In the genomic region with DNA sequence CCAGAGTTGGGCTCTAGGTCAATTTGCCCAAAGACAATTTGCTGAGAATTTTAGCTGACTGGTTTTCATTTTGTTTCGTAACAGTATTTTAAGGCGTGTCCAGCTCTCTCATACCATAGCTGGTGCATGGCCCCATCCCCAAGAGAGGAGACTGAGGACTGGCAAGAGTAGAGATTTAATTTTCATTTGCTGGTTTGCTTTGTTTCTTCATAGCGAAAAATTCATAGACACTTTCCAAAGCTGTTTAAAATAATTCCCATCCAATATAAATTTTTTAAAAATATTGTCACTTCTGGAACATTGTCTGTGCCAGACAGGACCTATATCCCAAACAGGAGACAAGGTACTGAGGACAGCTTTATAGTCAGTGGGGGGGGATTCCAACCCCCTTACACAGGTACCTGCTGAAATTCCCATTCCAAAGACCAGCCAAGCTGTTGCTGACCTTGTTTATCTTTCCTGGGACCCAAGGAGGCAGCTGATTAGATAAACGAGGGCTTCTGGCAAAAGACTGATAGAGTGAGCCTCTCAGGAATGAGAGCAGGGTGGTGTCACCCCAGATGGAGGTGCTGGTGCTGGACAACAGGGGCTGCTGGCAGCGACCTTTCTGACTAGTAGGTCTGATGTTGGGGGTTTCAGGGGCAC, we compare ENCODE assay signal across 18 cellular contexts. TPM values are rescaled to one million over a fixed set of nuclear protein-coding genes. Genes with fewer than 3 reads are reported as not detected.
DNase-seq lines count a peak whose midpoint lies in the region; ATAC-seq and TF ChIP-seq lines count a peak whose summit lies in the region.
"Had no signal": no experiment of that assay in that cellular context is flagged by ENCODE, and none has a peak within 500 bp of the region (broad histone marks: within the 10 kb centered on the region; RNA-seq: fewer than 3 reads in every experiment).

No MANE protein-coding gene starts in this region.

- peak overlapping the region; percentile 87 to 95 for H3K27ac ChIP-seq in right atrium auricular region
- H3K27ac ChIP-seq in suprapubic skin, result peak overlapping the region; percentile 80
- H3K27ac ChIP-seq: neural progenitor cell, WERI-Rb-1 had no signal

- H3K27me3 Mint-ChIP-seq in chondrocyte (ENCODE audit: low read depth), result no peaks in the 10 kb centered on the region

- no peaks in the 10 kb centered on the region for H3K36me3 Mint-ChIP-seq in chondrocyte (ENCODE audit: low read depth)
- H3K36me3 Mint-ChIP-seq: neural progenitor cell had no signal

- no peaks in the 10 kb centered on the region for H3K9me3 Mint-ChIP-seq in chondrocyte (ENCODE audit: low read depth)
- H3K9me3 Mint-ChIP-seq: activated T-helper 1 cell treated with anti-CD3 and anti-CD28 coated beads, Interleukin-12 subunit alpha, Interleukin-12 subunit beta, Interleukin-2, Interleukin-4 antibody, amounts not matched to agents 30 ng/mL and 10 ng/mL and 1 ng/mL, durations not matched to agents 14 hours and 24 hours and 36 hours; immature natural killer cell; neural progenitor cell had no signal

- no peaks in the 10 kb centered on the region for H3K9me3 ChIP-seq in right atrium auricular region
- H3K9me3 ChIP-seq in suprapubic skin, result no peaks in the 10 kb centered on the region
- H3K9me3 ChIP-seq: adrenal gland had no signal

- WGBS in suprapubic skin, result 69% methylated on average over 5 of the region's 5 CpGs

- H3K4me1 ChIP-seq in right atrium auricular region, result peaks cover 3 to 57% of the 10 kb centered on the region in 2 donors
- peaks cover 56% of the 10 kb centered on the region for H3K4me1 ChIP-seq in suprapubic skin

- H3K27ac Mint-ChIP-seq in chondrocyte (ENCODE audit: unreplicated experiment), result peak overlapping the region; percentile 15
- H3K27ac Mint-ChIP-seq: activated CD8-positive, alpha-beta T cell treated with anti-CD3 and anti-CD28 coated beads, Interleukin-2, amount 10 ng/mL, durations not matched to agents 7 days and 5 days; activated T-helper 1 cell treated with anti-CD3 and anti-CD28 coated beads, Interleukin-12 subunit alpha, Interleukin-12 subunit beta, Interleukin-2, Interleukin-4 antibody, amounts not matched to agents 30 ng/mL and 10 ng/mL and 1 ng/mL, durations not matched to agents 14 hours and 24 hours and 36 hours; neural progenitor cell had no signal

- TF ChIP-seq POLR2A in suprapubic skin (IDR thresholded peaks at IDR 0.05), result no peak

- no peak overlapping the region for H3K4me3 Mint-ChIP-seq in chondrocyte (ENCODE audit: unreplicated experiment)
- H3K4me3 Mint-ChIP-seq: activated CD8-positive, alpha-beta T cell treated with anti-CD3 and anti-CD28 coated beads, Interleukin-2, amount 10 ng/mL, durations not matched to agents 7 days and 5 days; activated T-helper 1 cell treated with anti-CD3 and anti-CD28 coated beads, Interleukin-12 subunit alpha, Interleukin-12 subunit beta, Interleukin-2, Interleukin-4 antibody, amounts not matched to agents 30 ng/mL and 10 ng/mL and 1 ng/mL, durations not matched to agents 14 hours and 24 hours and 36 hours; immature natural killer cell; neural progenitor cell had no signal

- H3K36me3 ChIP-seq in right atrium auricular region (no peaks in the 10 kb centered on the region), suprapubic skin (no peaks in the 10 kb centered on the region)
- H3K36me3 ChIP-seq: adrenal gland, neural progenitor cell, WERI-Rb-1 had no signal

- peaks cover 50% of the 10 kb centered on the region for H3K4me1 Mint-ChIP-seq in chondrocyte (ENCODE audit: low read depth)
- H3K4me1 Mint-ChIP-seq: immature natural killer cell had no signal

- TF ChIP-seq CTCF in chondrocyte (IDR thresholded peaks at IDR 0.05), result no peak
- no peak for TF ChIP-seq CTCF in right atrium auricular region (IDR thresholded peaks at IDR 0.05)
- TF ChIP-seq CTCF in suprapubic skin (IDR thresholded peaks at IDR 0.05), result no peak

- no peak for TF ChIP-seq EP300 in suprapubic skin (IDR thresholded peaks at IDR 0.05)

- H3K27me3 ChIP-seq in right atrium auricular region (no peaks in the 10 kb centered on the region), suprapubic skin (no peaks in the 10 kb centered on the region)
- H3K27me3 ChIP-seq: adrenal gland, neural progenitor cell had no signal

- ATAC-seq in HG03196 (IDR thresholded peaks at IDR 0.05; ENCODE audit: unreplicated experiment) (no peak), GM18502 (IDR thresholded peaks at IDR 0.05; ENCODE audit: poor library complexity, unreplicated experiment) (no peak)
- ATAC-seq: activated CD8-positive, alpha-beta T cell treated with anti-CD3 and anti-CD28 coated beads, Interleukin-2, amount 10 ng/mL, durations not matched to agents 7 days and 5 days; HCT116 had no signal

- no peak overlapping the region for H3K4me3 ChIP-seq in right atrium auricular region
- no peak overlapping the region for H3K4me3 ChIP-seq in suprapubic skin
- H3K4me3 ChIP-seq: adrenal gland, neural progenitor cell had no signal

- DNase-seq in NCI-H226 (peak; percentile 52), chondrocyte (ENCODE audit: low spot score) (no peak), right atrium auricular region (ENCODE audit: low spot score) (no peak), suprapubic skin (ENCODE audit: low spot score in 2 of 2) (no peak), nucleus accumbens (lab: John Stamatoyannopoulos, UW) (no peak), DMS53 treated with DMSO at 0.1 percent for 48 hours (lab: John Stamatoyannopoulos, UW; ENCODE audit: unreplicated experiment) (no peak)
- DNase-seq: activated CD8-positive, alpha-beta T cell treated with anti-CD3 and anti-CD28 coated beads, Interleukin-2, amount 10 ng/mL, durations not matched to agents 7 days and 5 days; immature natural killer cell; NCI-H187 treated with DMSO at 0.1 percent for 48 hours; stimulated activated CD4-positive, alpha-beta T cell treated with anti-CD3 and anti-CD28 coated beads, Interleukin-1b, Interleukin-23, amount 100 ng/mL, for 48 hours; SW 1271; WERI-Rb-1 had no signal

RNA-seq across cellular contexts. Expression of a gene that starts 6.8 kb away (rescaled TPM):
- total RNA-seq in chondrocyte (26.7 to 39.7 TPM (median 39.0 TPM) in 3 replicates), right atrium auricular region (10 to 100 TPM; 42.8 to 55.8 TPM), suprapubic skin (10 to 100 TPM; 17.3 to 21.3 (median 19.8) TPM)
- total RNA-seq: activated CD8-positive, alpha-beta T cell treated with anti-CD3 and anti-CD28 coated beads, Interleukin-2, amount 10 ng/mL, durations not matched to agents 7 days and 5 days; activated T-helper 1 cell treated with anti-CD3 and anti-CD28 coated beads, Interleukin-12 subunit alpha, Interleukin-12 subunit beta, Interleukin-2, Interleukin-4 antibody, amounts not matched to agents 30 ng/mL and 10 ng/mL and 1 ng/mL, durations not matched to agents 14 hours and 24 hours and 36 hours had no signal
